32 cellular contexts compared by ENCODE assay signal in the genomic region with DNA sequence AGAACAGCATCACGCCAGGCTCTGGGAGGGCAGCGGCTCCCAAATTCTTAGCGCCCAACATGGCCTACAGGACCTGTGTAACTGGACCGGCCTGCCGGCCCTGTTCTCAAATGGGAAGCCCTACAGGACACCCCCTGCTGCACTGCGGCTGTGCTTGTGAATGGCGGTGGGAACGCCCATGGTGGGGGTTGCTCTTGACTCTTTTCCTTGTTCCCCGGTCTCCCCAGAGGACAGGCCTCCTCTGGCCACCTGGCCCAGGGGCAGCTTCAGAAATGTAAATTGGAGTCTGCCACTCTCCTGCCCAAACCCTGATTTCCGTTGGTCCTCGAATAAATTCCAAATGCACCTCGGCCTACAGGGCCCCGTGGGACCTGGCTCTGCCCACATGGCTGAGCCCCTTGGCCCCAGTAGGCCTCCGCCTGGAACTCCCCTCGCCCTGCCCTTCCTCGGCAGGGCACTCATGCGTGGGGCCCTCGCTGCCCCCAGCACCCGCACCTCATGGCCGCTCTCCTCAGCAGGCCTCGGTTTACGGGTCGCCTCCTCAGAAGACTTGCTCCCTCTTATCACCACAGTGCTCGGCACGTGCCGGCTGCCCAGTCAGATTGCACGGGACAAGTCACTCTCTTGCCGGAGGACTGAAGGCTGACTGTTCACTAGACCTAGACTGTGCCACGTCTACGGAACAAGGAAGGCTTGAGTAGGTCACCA. TPM values are rescaled to one million over a fixed set of nuclear protein-coding genes. Genes with fewer than 3 reads are reported as not detected.
"Had no signal": no experiment of that assay in that cellular context is flagged by ENCODE, and none has a peak within 500 bp of the region (broad histone marks: within the 10 kb centered on the region; RNA-seq: fewer than 3 reads in every experiment).

No MANE protein-coding gene starts in this region.

- H3K27ac ChIP-seq: adrenal gland, body of pancreas, foreskin keratinocyte, gastrocnemius medialis, WERI-Rb-1 had no signal

- H3K9me3 ChIP-seq: adrenal gland, body of pancreas, gastrocnemius medialis had no signal

- DNase-seq: activated B cell treated with CpG ODN at 0.5 μM for 24 hours; activated CD4-positive, alpha-beta memory T cell treated with anti-CD3 and anti-CD28 coated beads for 36 hours; activated CD4-positive, alpha-beta T cell treated with anti-CD3 and anti-CD28 coated beads, Interleukin-2, amount 10 ng/mL, durations not matched to agents 24 days and 14 days; activated CD8-positive, alpha-beta memory T cell treated with anti-CD3 and anti-CD28 coated beads, Interleukin-2, amount 10 ng/mL, durations not matched to agents 7 days and 5 days; activated CD8-positive, alpha-beta memory T cell treated with anti-CD3 and anti-CD28 coated beads, Interleukin-2, amount 50 U/mL, for 4 hours; activated CD8-positive, alpha-beta T cell treated with anti-CD3 and anti-CD28 coated beads, Interleukin-2, amount 10 ng/mL, durations not matched to agents 7 days and 5 days; activated effector memory CD4-positive, alpha-beta T cell treated with anti-CD3 and anti-CD28 coated beads, Interleukin-2, amount 50 U/mL, for 16 hours; activated naive CD4-positive, alpha-beta T cell treated with anti-CD3 and anti-CD28 coated beads for 36 hours; activated naive CD8-positive, alpha-beta T cell treated with anti-CD3 and anti-CD28 coated beads for 36 hours; activated naive CD8-positive, alpha-beta T cell treated with anti-CD3 and anti-CD28 coated beads, Interleukin-2, amount 50 U/mL, for 24 hours; activated T-cell treated with anti-CD3 and anti-CD28 coated beads, Interleukin-2, amount 50 U/mL, for 1 hour; activated T-cell treated with anti-CD3 and anti-CD28 coated beads, Interleukin-2, amount 50 U/mL, for 48 hours; adrenal gland; amygdala; aorta; body of pancreas; caudate nucleus; cortex of kidney; dermis blood vessel endothelial cell; effector CD4-positive, alpha-beta T cell; foreskin keratinocyte; gastrocnemius medialis; glutamatergic neuron; T-helper 1 cell; T-helper 17 cell; T1000; WERI-Rb-1 had no signal

- H3K27me3 ChIP-seq: adrenal gland, body of pancreas, gastrocnemius medialis had no signal

- H3K4me3 ChIP-seq: adrenal gland, body of pancreas, gastrocnemius medialis had no signal

- H3K36me3 ChIP-seq: adrenal gland, gastrocnemius medialis, WERI-Rb-1 had no signal

- FAIRE-seq: colon, endometrium, endothelial cell of umbilical vein had no signal

- H3K4me1 ChIP-seq: adrenal gland, foreskin keratinocyte, gastrocnemius medialis had no signal

RNA-seq across cellular contexts. Expression of a gene that starts 29.4 kb away (rescaled TPM):
- total RNA-seq: activated B cell treated with CpG ODN at 0.5 μM for 24 hours; activated CD4-positive, alpha-beta memory T cell treated with anti-CD3 and anti-CD28 coated beads for 36 hours; activated CD4-positive, alpha-beta T cell treated with anti-CD3 and anti-CD28 coated beads, Interleukin-2, amount 10 ng/mL, durations not matched to agents 24 days and 14 days; activated CD8-positive, alpha-beta memory T cell treated with anti-CD3 and anti-CD28 coated beads for 36 hours; activated CD8-positive, alpha-beta memory T cell treated with anti-CD3 and anti-CD28 coated beads, Interleukin-2, amount 10 ng/mL, durations not matched to agents 7 days and 5 days; activated CD8-positive, alpha-beta T cell treated with anti-CD3 and anti-CD28 coated beads, Interleukin-2, amount 10 ng/mL, durations not matched to agents 7 days and 5 days; activated naive CD4-positive, alpha-beta T cell treated with anti-CD3 and anti-CD28 coated beads for 36 hours; activated naive CD8-positive, alpha-beta T cell treated with anti-CD3 and anti-CD28 coated beads for 36 hours; activated T-helper 1 cell treated with anti-CD3 and anti-CD28 coated beads, Interleukin-12 subunit alpha, Interleukin-12 subunit beta, Interleukin-2, Interleukin-4 antibody, amounts not matched to agents 30 ng/mL and 10 ng/mL and 1 ng/mL, durations not matched to agents 14 hours and 24 hours and 36 hours; T-helper 17 cell had no signal
